In the genomic region with DNA sequence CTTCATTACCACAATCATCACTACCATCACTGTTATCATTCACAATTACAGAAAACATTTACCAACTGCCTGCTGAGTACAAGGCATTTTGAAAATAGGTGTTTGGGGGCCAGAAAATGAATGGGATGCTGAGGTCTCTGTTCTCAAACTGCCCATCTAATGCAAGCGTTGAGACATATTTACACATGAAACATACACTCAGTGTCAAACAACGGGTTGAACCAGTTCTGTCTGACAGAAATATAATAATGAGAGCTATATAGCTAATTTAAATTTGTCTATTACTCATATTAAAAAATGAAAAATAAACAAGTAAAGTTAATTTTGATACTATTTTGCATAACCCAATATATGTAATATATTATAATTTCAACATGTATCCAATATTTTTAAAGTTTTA, we compare ENCODE assay signal across 17 cellular contexts.
"Had no signal": no experiment of that assay in that cellular context is flagged by ENCODE, and none has a peak within 500 bp of the region (broad histone marks: within the 10 kb centered on the region; RNA-seq: fewer than 3 reads in every experiment).

No MANE protein-coding gene starts in this region.

- ATAC-seq: activated CD4-positive, CD25-positive, alpha-beta regulatory T cell treated with anti-CD3 and anti-CD28 coated beads, Interleukin-2, amount 50 U/mL, for 24 hours; activated T-cell treated with anti-CD3 and anti-CD28 coated beads, Interleukin-2, amount 50 U/mL, for 4 hours; esophagus mucosa; left cardiac atrium had no signal

- DNase-seq: activated CD4-positive, alpha-beta memory T cell treated with anti-CD3 and anti-CD28 coated beads for 36 hours; activated gamma-delta T cell treated with Interleukin-2 at 50 U/mL for 16 hours; activated naive CD8-positive, alpha-beta T cell treated with anti-CD3 and anti-CD28 coated beads, Interleukin-2, amount 10 ng/mL, durations not matched to agents 7 days and 5 days; activated T-cell treated with anti-CD3 and anti-CD28 coated beads, Interleukin-2, amount 50 U/mL, for 4 hours; aorta; dorsolateral prefrontal cortex; hypothalamus; left cardiac atrium; naive B cell; sigmoid colon; stimulated activated CD4-positive, alpha-beta T cell treated with anti-CD3 and anti-CD28 coated beads, Interleukin-2, amount 100 ng/mL, for 24 hours; stimulated activated naive CD4-positive, alpha-beta T cell; substantia nigra; transverse colon had no signal

- H3K4me3 ChIP-seq: dorsolateral prefrontal cortex, prostate gland, sigmoid colon, transverse colon had no signal
